ENCODE assay signal across 7 cellular contexts in the genomic region with DNA sequence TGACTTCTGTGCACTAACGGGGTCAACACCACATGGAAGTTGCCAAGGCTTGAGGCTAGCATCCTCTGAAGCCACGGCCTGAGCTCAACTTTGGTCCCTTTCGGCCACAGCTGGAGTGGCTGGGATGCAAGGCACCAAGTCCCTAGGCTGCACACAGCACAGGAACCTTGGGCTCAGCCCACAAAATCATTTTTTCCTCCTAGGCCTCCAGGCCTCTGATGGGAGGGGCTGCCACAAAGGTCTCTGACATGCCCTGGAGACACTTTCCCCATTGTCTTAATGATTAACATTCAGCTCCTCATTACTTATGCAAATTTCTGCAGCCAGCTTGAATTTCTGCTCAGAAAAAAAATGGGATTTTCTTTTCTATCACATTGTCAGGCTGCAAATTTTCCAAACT. TPM values are rescaled to one million over a fixed set of nuclear protein-coding genes. Genes with fewer than 3 reads are reported as not detected.
"Had no signal": no experiment of that assay in that cellular context is flagged by ENCODE, and none has a peak within 500 bp of the region (broad histone marks: within the 10 kb centered on the region; RNA-seq: fewer than 3 reads in every experiment).

No MANE protein-coding gene starts in this region.

RNA-seq across cellular contexts. Expression of a gene that starts 27.6 kb away (rescaled TPM):
- total RNA-seq: GM23248, H1, H4, H7, H9, HFFc6 had no signal
- polyA plus RNA-seq: GM23248, GM23338, H1 had no signal

RNA-seq across cellular contexts. Expression of a gene that starts 55.1 kb away (rescaled TPM):
- total RNA-seq: GM23248, H4 had no signal
- polyA plus RNA-seq: GM23248 had no signal
